In genomic region chr9:136485049-136485647, GRCh38 we compare ENCODE assay signal across 8 cellular contexts. TPM values are rescaled to one million over a fixed set of nuclear protein-coding genes. Genes with fewer than 3 reads are reported as not detected.
DNase-seq lines count a peak whose midpoint lies in the region; ATAC-seq and FAIRE-seq lines count a peak whose summit lies in the region.

No MANE protein-coding gene starts in this region.

- peak; percentile 80 for FAIRE-seq in GM18507 (lab: Jason Lieb, UNC)

- DNase-seq in ACHN: peak; percentile 70
- peak; percentile 59 for DNase-seq in GM18507 (ENCODE audit: extremely low spot score, insufficient read length, low read depth)
- DNase-seq in NCI-H2227 (lab: John Stamatoyannopoulos, UW; ENCODE audit: unreplicated experiment): peak; percentile 72
- peak; percentile 74 for DNase-seq in activated CD4-positive, alpha-beta T cell treated with anti-CD3 and anti-CD28 coated beads for 1 hour
- DNase-seq in cerebellar cortex (ENCODE audit: low spot score): peak; percentile 82
- DNase-seq in left colon: peak; percentile 69 to 89
- peak; percentile 85 for DNase-seq in stimulated activated CD4-positive, alpha-beta T cell treated with anti-CD3 and anti-CD28 coated beads, Interleukin-4, amount 100 ng/mL, for 1 hour

- ATAC-seq in left colon (peak; percentile 17), HG02840 (IDR thresholded peaks at IDR 0.05; ENCODE audit: low FRiP score, unreplicated experiment) (no peak)

- intact Hi-C loops in left colon (cut with DNase I, micrococcal nuclease): loop anchor here (2.0 to 5.0 kb wide), 2 partner anchors 146 to 147 kb away; no protein-coding TSS in a partner anchor

- in situ Hi-C loops in ACHN (cut with HindIII; ENCODE audit: low pct_ligation_motif_present, low pct_unique_long_range_greater_than_20kb, low sequenced_read_pairs): loop anchor here (10.0 kb wide), 1 partner anchor 70 kb away; no protein-coding TSS in a partner anchor

RNA-seq across cellular contexts. Expression of gene SEC16A, which starts 2.3 kb away (rescaled TPM):
- 10 to 100 TPM; 64.2 to 82.4 TPM for total RNA-seq in left colon

RNA-seq across cellular contexts. Expression of gene INPP5E, which starts 45.5 kb away (rescaled TPM):
- total RNA-seq in left colon: 10 to 100 TPM; 10.5 to 11.0 TPM
